8 cellular contexts compared by ENCODE assay signal in genomic region chr22:36301851-36302250, GRCh38. TPM values are rescaled to one million over a fixed set of nuclear protein-coding genes. Genes with fewer than 3 reads are reported as not detected.
DNase-seq lines count a peak whose midpoint lies in the region; ATAC-seq and TF ChIP-seq lines count a peak whose summit lies in the region.

No MANE protein-coding gene starts in this region.

- H3K36me3 ChIP-seq in HUES48 (ENCODE audit: control insufficient read depth, insufficient read depth, low read length) (peaks cover 98% of the 10 kb centered on the region), brain microvascular endothelial cell (replicated peaks) (peaks cover 99% of the 10 kb centered on the region)

- intact Hi-C loops in CD4-positive, alpha-beta T cell (cut with DNase I, micrococcal nuclease) = loop anchor here (1.0 to 5.0 kb wide), 4 partner anchors 35 to 184 kb away; partner anchors contain the start of gene TXN2 (in 1 of the 2)

- POLR2A ChIA-PET in CD4-positive, alpha-beta T cell (lab: Charles Lee) = interaction anchor here (0.5 to 2.4 kb wide), 14 partner anchors 12 to 628 kb away, joined by 3 to 7 read pairs (median 4); partner anchors contain the start of genes APOL2 and MYH9

- H3K4me3 ChIP-seq in HUES48 (ENCODE audit: low read depth, low read length) (no peak overlapping the region), brain microvascular endothelial cell (ENCODE audit: low read depth, low read length) (no peak overlapping the region)

- no peaks in the 10 kb centered on the region for H3K9me3 ChIP-seq in CD4-positive, alpha-beta T cell (ENCODE audit: control insufficient read depth, low read length)
- H3K9me3 ChIP-seq in HUES48 (ENCODE audit: control insufficient read depth, insufficient read depth, low read length) = no peaks in the 10 kb centered on the region

- no peak for DNase-seq in CD4-positive, alpha-beta T cell
- DNase-seq in brain microvascular endothelial cell (no peak), naive B cell (no peak), nucleus accumbens (lab: John Stamatoyannopoulos, UW) (no peak), NCI-H748 (lab: John Stamatoyannopoulos, UW; ENCODE audit: unreplicated experiment) (no peak), NCI-H146 (lab: John Stamatoyannopoulos, UW) (no peak)

- peak overlapping the region; percentile 84 for H3K27ac Mint-ChIP-seq in CD4-positive, alpha-beta T cell
- peak overlapping the region in 5 of 6 donors; percentile 14 to 79 (median 75) for H3K27ac Mint-ChIP-seq in naive B cell

- no peak overlapping the region for H3K27ac ChIP-seq in CD4-positive, alpha-beta T cell (ENCODE audit: low read depth, low read length)
- H3K27ac ChIP-seq in HUES48 (ENCODE audit: low read depth, low read length) = peak overlapping the region; percentile 24
- peak overlapping the region; percentile 15 for H3K27ac ChIP-seq in brain microvascular endothelial cell

- H3K4me1 ChIP-seq in HUES48 (ENCODE audit: control insufficient read depth, insufficient read depth, low read length) = no peaks in the 10 kb centered on the region

- peaks cover 19% of the 10 kb centered on the region for H3K4me1 Mint-ChIP-seq in CD4-positive, alpha-beta T cell (ENCODE audit: low read depth)
- peaks cover 6 to 14% (median 6%) of the 10 kb centered on the region in 3 donors for H3K4me1 Mint-ChIP-seq in naive B cell

- in situ Hi-C loops in brain microvascular endothelial cell (cut with HindIII; ENCODE audit: low pct_ligation_motif_present, low sequenced_read_pairs) = no loop called here

- no peaks in the 10 kb centered on the region for H3K9me3 Mint-ChIP-seq in CD4-positive, alpha-beta T cell
- H3K9me3 Mint-ChIP-seq in naive B cell = no peaks in the 10 kb centered on the region

- no peaks in the 10 kb centered on the region for H3K27me3 Mint-ChIP-seq in CD4-positive, alpha-beta T cell
- H3K27me3 Mint-ChIP-seq in naive B cell = no peaks in the 10 kb centered on the region

- peak overlapping the region; percentile 20 for H3K4me3 Mint-ChIP-seq in CD4-positive, alpha-beta T cell
- H3K4me3 Mint-ChIP-seq in naive B cell = peak overlapping the region in 2 of 8 donors; percentile 15 to 74

- no peak for TF ChIP-seq CTCF in CD4-positive, alpha-beta T cell (IDR thresholded peaks at IDR 0.05)
- TF ChIP-seq CTCF in brain microvascular endothelial cell (IDR thresholded peaks at IDR 0.05; ENCODE audit: low read depth, low read length, missing control alignments) = no peak

- peaks cover 99% of the 10 kb centered on the region for H3K36me3 Mint-ChIP-seq in CD4-positive, alpha-beta T cell (ENCODE audit: low read depth)
- peaks cover 17 to 21% of the 10 kb centered on the region in 2 donors for H3K36me3 Mint-ChIP-seq in naive B cell

- H3K27me3 ChIP-seq in CD4-positive, alpha-beta T cell (ENCODE audit: control insufficient read depth, insufficient read depth, low read length) = no peaks in the 10 kb centered on the region
- H3K27me3 ChIP-seq in HUES48 (ENCODE audit: control insufficient read depth, insufficient read depth, low read length) = no peaks in the 10 kb centered on the region
- no peaks in the 10 kb centered on the region for H3K27me3 ChIP-seq in brain microvascular endothelial cell (replicated peaks)

- CTCF ChIA-PET in CD4-positive, alpha-beta T cell (lab: Charles Lee) = interaction anchor here (0.6 to 7.9 kb wide), 27 partner anchors 9 to 199 kb away, joined by 3 to 60 read pairs (median 4); partner anchors contain the start of gene MYH9

- H3K9ac ChIP-seq in HUES48 (ENCODE audit: low read depth, low read length) = no peak overlapping the region

- ATAC-seq in CD4-positive, alpha-beta T cell (ENCODE audit: poor library complexity) = no peak
- ATAC-seq in naive B cell (ENCODE audit: low read depth in 2 of 2) = peak; percentile 27 to 28
- ATAC-seq in HG03095 (IDR thresholded peaks at IDR 0.05; ENCODE audit: unreplicated experiment) = no peak

RNA-seq across cellular contexts. Expression of gene APOL1, which starts 48.9 kb away (rescaled TPM):
- total RNA-seq in CD4-positive, alpha-beta T cell = 1 to 10 TPM; 6.4 to 7.3 TPM
- 1 to 10 TPM in 4 of 6 donors, under 1 TPM in 1, not detected in 1; 0.71 to 4.2 (median 2.6) TPM for polyA plus RNA-seq in naive B cell (ENCODE audit: low read depth in 6 of 6)

Comparison
In these comparisons a context has a peak if more than half of its experiments do, and no peak if none do; other contexts are left out.
1. ATAC-seq: peak in naive B cell (2 of 2); none in CD4-positive, alpha-beta T cell (single experiment) and HG03095 (single experiment).